In genomic region chr1:160813215-160813614, GRCh38 we compare ENCODE assay signal across 15 cellular contexts. TPM values are rescaled to one million over a fixed set of nuclear protein-coding genes. Genes with fewer than 3 reads are reported as not detected.
DNase-seq lines count a peak whose midpoint lies in the region; ATAC-seq and TF ChIP-seq lines count a peak whose summit lies in the region.
"Had no signal": no experiment of that assay in that cellular context is flagged by ENCODE, and none has a peak within 500 bp of the region (broad histone marks: within the 10 kb centered on the region; RNA-seq: fewer than 3 reads in every experiment).

No MANE protein-coding gene starts in this region.

- TF ChIP-seq CTCF in GM12865 (IDR thresholded peaks at IDR 0.05; ENCODE audit: insufficient read depth, low read depth, low read length, missing control alignments), result no peak

- H3K27me3 Mint-ChIP-seq in activated T-helper 2 cell treated with anti-CD3 and anti-CD28 coated beads, Interferon-gamma antibody, Interleukin-2, Interleukin-4, amounts not matched to agents 10 μg/mL and 5 μg/mL and 100 μg/mL, durations not matched to agents 14 hours and 24 hours and 36 hours (ENCODE audit: low read depth), result no peaks in the 10 kb centered on the region

- peak; percentile 92 for DNase-seq in A172 (ENCODE audit: low spot score)
- DNase-seq in GM12865 (ENCODE audit: low read depth), result peak; percentile 51
- peak; percentile 68 for DNase-seq in RKO (ENCODE audit: low spot score)
- DNase-seq in glomerular visceral epithelial cell (ENCODE audit: extremely low spot score), result peak; percentile 6
- DNase-seq in activated T-helper 2 cell treated with anti-CD3 and anti-CD28 coated beads, Interferon-gamma antibody, Interleukin-2, Interleukin-4, amounts not matched to agents 10 μg/mL and 5 μg/mL and 100 μg/mL, durations not matched to agents 14 hours and 24 hours and 36 hours (ENCODE audit: low spot score), result no peak
- no peak for DNase-seq in DMS114 treated with DMSO at 0.1 percent for 48 hours (lab: John Stamatoyannopoulos, UW; ENCODE audit: unreplicated experiment)
- DNase-seq: anterior cingulate cortex; effector memory CD4-positive, alpha-beta T cell; H9; heart right ventricle; NCI-H2081; stimulated activated naive CD4-positive, alpha-beta T cell had no signal

- H3K4me3 Mint-ChIP-seq in activated T-helper 2 cell treated with anti-CD3 and anti-CD28 coated beads, Interferon-gamma antibody, Interleukin-2, Interleukin-4, amounts not matched to agents 10 μg/mL and 5 μg/mL and 100 μg/mL, durations not matched to agents 14 hours and 24 hours and 36 hours (ENCODE audit: low read depth), result no peak overlapping the region
- H3K4me3 Mint-ChIP-seq: H9 had no signal

- H3K9me3 Mint-ChIP-seq in activated T-helper 2 cell treated with anti-CD3 and anti-CD28 coated beads, Interferon-gamma antibody, Interleukin-2, Interleukin-4, amounts not matched to agents 10 μg/mL and 5 μg/mL and 100 μg/mL, durations not matched to agents 14 hours and 24 hours and 36 hours, result no peaks in the 10 kb centered on the region
- H3K9me3 Mint-ChIP-seq: H9 had no signal

- H3K4me3 ChIP-seq in GM12865 (ENCODE audit: low read depth, low read length), result no peak overlapping the region
- H3K4me3 ChIP-seq: heart right ventricle had no signal

- H3K36me3 Mint-ChIP-seq in activated T-helper 2 cell treated with anti-CD3 and anti-CD28 coated beads, Interferon-gamma antibody, Interleukin-2, Interleukin-4, amounts not matched to agents 10 μg/mL and 5 μg/mL and 100 μg/mL, durations not matched to agents 14 hours and 24 hours and 36 hours (ENCODE audit: low read depth), result peaks cover 26% of the 10 kb centered on the region

- H3K4me1 Mint-ChIP-seq in activated T-helper 2 cell treated with anti-CD3 and anti-CD28 coated beads, Interferon-gamma antibody, Interleukin-2, Interleukin-4, amounts not matched to agents 10 μg/mL and 5 μg/mL and 100 μg/mL, durations not matched to agents 14 hours and 24 hours and 36 hours (ENCODE audit: low read depth), result peaks cover 4% of the 10 kb centered on the region

- intact Hi-C loops in activated T-helper 2 cell treated with anti-CD3 and anti-CD28 coated beads, Interferon-gamma antibody, Interleukin-2, Interleukin-4, amounts not matched to agents 10 μg/mL and 5 μg/mL and 100 μg/mL, durations not matched to agents 14 hours and 24 hours and 36 hours (cut with micrococcal nuclease), result no loop called here

- H3K27ac Mint-ChIP-seq in activated T-helper 2 cell treated with anti-CD3 and anti-CD28 coated beads, Interferon-gamma antibody, Interleukin-2, Interleukin-4, amounts not matched to agents 10 μg/mL and 5 μg/mL and 100 μg/mL, durations not matched to agents 14 hours and 24 hours and 36 hours, result no peak overlapping the region

- ATAC-seq in GM21390 (IDR thresholded peaks at IDR 0.05; ENCODE audit: unreplicated experiment) (no peak), HG02623 (IDR thresholded peaks at IDR 0.05; ENCODE audit: unreplicated experiment) (no peak)

RNA-seq across cellular contexts. Expression of gene LY9, which starts 17.2 kb away (rescaled TPM):
- not detected in 2 replicates for total RNA-seq in A172 (2014; rRNA removed; shearing (Covaris generic))
- total RNA-seq in activated T-helper 2 cell treated with anti-CD3 and anti-CD28 coated beads, Interferon-gamma antibody, Interleukin-2, Interleukin-4, amounts not matched to agents 10 μg/mL and 5 μg/mL and 100 μg/mL, durations not matched to agents 14 hours and 24 hours and 36 hours, result 0.28 and 0.34 TPM in 2 replicates
- total RNA-seq: H9, lung microvascular endothelial cell had no signal

RNA-seq across cellular contexts. Expression of gene CD244, which starts 49.5 kb away (rescaled TPM):
- total RNA-seq in A172 (2014; rRNA removed; shearing (Covaris generic)), result not detected in 2 replicates
- total RNA-seq in activated T-helper 2 cell treated with anti-CD3 and anti-CD28 coated beads, Interferon-gamma antibody, Interleukin-2, Interleukin-4, amounts not matched to agents 10 μg/mL and 5 μg/mL and 100 μg/mL, durations not matched to agents 14 hours and 24 hours and 36 hours, result 0.21 and 0.32 TPM in 2 replicates
- total RNA-seq: H9, lung microvascular endothelial cell had no signal

Comparison
In these comparisons a context has a peak if more than half of its experiments do, and no peak if none do; other contexts are left out.
1. DNase-seq: peak in A172 (single experiment), GM12865 (single experiment), RKO (single experiment) and glomerular visceral epithelial cell (single experiment); none in activated T-helper 2 cell treated with anti-CD3 and anti-CD28 coated beads, Interferon-gamma antibody, Interleukin-2, Interleukin-4, amounts not matched to agents 10 μg/mL and 5 μg/mL and 100 μg/mL, durations not matched to agents 14 hours and 24 hours and 36 hours (single experiment) and DMS114 treated with DMSO at 0.1 percent for 48 hours (single experiment).